ENCODE assay signal across 35 cellular contexts in the genomic region with DNA sequence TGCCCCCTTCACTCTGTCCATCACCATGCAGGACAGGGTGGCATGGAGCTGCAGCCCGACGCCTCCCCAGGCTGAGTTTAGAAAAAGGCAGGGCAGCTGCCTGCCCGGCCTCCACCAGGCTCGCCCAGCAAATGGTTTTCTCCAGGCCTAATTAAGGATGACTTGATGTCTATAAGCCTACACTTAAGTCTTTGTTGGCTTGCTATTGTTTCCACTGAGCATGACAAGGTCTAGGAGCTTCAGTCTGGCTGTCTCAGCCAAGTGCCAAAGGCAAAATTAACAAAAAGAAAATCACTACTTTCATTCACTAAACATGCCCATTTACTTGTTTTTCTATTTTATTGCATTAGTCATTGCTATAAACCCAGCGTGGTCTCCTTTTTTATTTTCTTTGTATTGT.
DNase-seq lines count a peak whose midpoint lies in the region; ATAC-seq and TF ChIP-seq lines count a peak whose summit lies in the region.
"Had no signal": no experiment of that assay in that cellular context is flagged by ENCODE, and none has a peak within 500 bp of the region (broad histone marks: within the 10 kb centered on the region; RNA-seq: fewer than 3 reads in every experiment).

No MANE protein-coding gene starts in this region.

- CTCF ChIA-PET in mammary epithelial cell (lab: Charles Lee; ENCODE audit: low non-redundant PET): no interaction called here
- CTCF ChIA-PET in MCF 10A (lab: Yijun Ruan, JAX): interaction anchor here (0.7 to 1.0 kb wide), 2 partner anchors 12 to 871 kb away, joined by 3 read pairs; no protein-coding TSS in a partner anchor
- CTCF ChIA-PET in PC-3 (lab: Charles Lee): interaction anchor here (0.6 kb wide), 1 partner anchor 238 kb away, joined by 3 read pairs; no protein-coding TSS in a partner anchor

- WGBS in mammary epithelial cell (ENCODE audit: low coverage, missing lambda C conversion rate): 55% methylated on average over 4 of the region's 5 CpGs

- no peaks in the 10 kb centered on the region for H3K27me3 Mint-ChIP-seq in MCF 10A (ENCODE audit: insufficient read depth, unreplicated experiment)
- H3K27me3 Mint-ChIP-seq: CD4-positive, CD25-positive, alpha-beta regulatory T cell had no signal

- no peaks in the 10 kb centered on the region for H3K36me3 Mint-ChIP-seq in MCF 10A (ENCODE audit: insufficient read depth, unreplicated experiment)
- H3K36me3 Mint-ChIP-seq: CD14-positive monocyte; CD4-positive, alpha-beta memory T cell; CD4-positive, CD25-positive, alpha-beta regulatory T cell; CD8-positive, alpha-beta memory T cell; CD8-positive, alpha-beta T cell had no signal

- no peak overlapping the region for H3K27ac ChIP-seq in mammary epithelial cell (ENCODE audit: insufficient read depth, low read depth, low read length)
- peak overlapping the region; percentile 50 for H3K27ac ChIP-seq in PC-3 (ENCODE audit: low read length)
- H3K27ac ChIP-seq in foreskin keratinocyte: no peak overlapping the region
- H3K27ac ChIP-seq: 22Rv1; A549; BLaER1; BLaER1 treated with 17β-estradiol and CSF1 and Interleukin-3, amounts not matched to agents 10 nM and 100 nM; C4-2B had no signal

- dilution Hi-C loops in mammary epithelial cell (cut with HindIII; ENCODE audit: low sequenced_read_pairs): no loop called here

- no peaks in the 10 kb centered on the region for H4K20me1 ChIP-seq in mammary epithelial cell (ENCODE audit: insufficient read depth, low read length)
- no peaks in the 10 kb centered on the region for H4K20me1 ChIP-seq in PC-3 (ENCODE audit: low read length)
- H4K20me1 ChIP-seq: BLaER1; BLaER1 treated with 17β-estradiol and CSF1 and Interleukin-3, amounts not matched to agents 10 nM and 100 nM had no signal

- DNase-seq in mammary epithelial cell: peak; percentile 28
- DNase-seq in MCF 10A (ENCODE audit: unreplicated experiment): no peak
- DNase-seq in NCI-H69 (lab: John Stamatoyannopoulos, UW): peak; percentile 84
- peak; percentile 66 for DNase-seq in PC-3
- peak in 1 of 2 donors; percentile 12 for DNase-seq in foreskin keratinocyte
- no peak for DNase-seq in SW 1271 (lab: John Stamatoyannopoulos, UW)
- no peak for DNase-seq in NCI-H2029 treated with DMSO at 0.1 percent for 48 hours (lab: John Stamatoyannopoulos, UW)
- no peak for DNase-seq in omental fat pad (ENCODE audit: low spot score)
- DNase-seq: 8988T; ACHN; AML-193; BE2C; C1 segment of cervical spinal cord; Caco-2; Calu3; CD4-positive, alpha-beta memory T cell; CD4-positive, alpha-beta T cell; CD4-positive, CD25-positive, alpha-beta regulatory T cell; CD8-positive, alpha-beta memory T cell; CD8-positive, alpha-beta T cell; COR-L47; DMS 273 treated with DMSO at 0.1 percent for 48 hours; DMS153; DMS53; DMS79; DMS79 treated with DMSO at 0.1 percent for 48 hours; DND-41; EL had no signal

- H3F3A ChIP-seq in PC-3 (ENCODE audit: low read length, unreplicated experiment): no peaks in the 10 kb centered on the region

- H2AFZ ChIP-seq in mammary epithelial cell (ENCODE audit: low read depth, low read length) (peak overlapping the region; percentile 13), PC-3 (ENCODE audit: low read length) (no peak overlapping the region)

- TF ChIP-seq CTCF in mammary epithelial cell (conservative IDR thresholded peaks at IDR 0.05 in 1 of 2, IDR thresholded peaks at IDR 0.05 in 1 of 2; ENCODE audit: extremely low read depth in 1 of 2, insufficient read depth in 1 of 2, low read depth in 1 of 2, low read length in 2 of 2) (no peak), MCF 10A (IDR thresholded peaks at IDR 0.05; ENCODE audit: unreplicated experiment) (no peak), PC-3 (conservative IDR thresholded peaks at IDR 0.05; ENCODE audit: low read depth, low read length) (no peak), foreskin keratinocyte (conservative IDR thresholded peaks at IDR 0.05) (no peak), omental fat pad (IDR thresholded peaks at IDR 0.05) (no peak)

- H3K9me3 ChIP-seq in mammary epithelial cell (replicated peaks; ENCODE audit: insufficient read depth, low read length) (no peaks in the 10 kb centered on the region), PC-3 (ENCODE audit: low read length) (no peaks in the 10 kb centered on the region)
- H3K9me3 ChIP-seq: A549; BE2C; BLaER1; BLaER1 treated with 17β-estradiol and CSF1 and Interleukin-3, amounts not matched to agents 10 nM and 100 nM; Caco-2 had no signal

- H3K4me3 Mint-ChIP-seq in MCF 10A (ENCODE audit: unreplicated experiment): no peak overlapping the region
- H3K4me3 Mint-ChIP-seq: B cell; CD14-positive monocyte; CD4-positive, alpha-beta memory T cell; CD4-positive, alpha-beta T cell; CD4-positive, CD25-positive, alpha-beta regulatory T cell; CD8-positive, alpha-beta memory T cell; CD8-positive, alpha-beta T cell had no signal

- BruUV-seq in mammary epithelial cell (replicated peaks; lab: Mats Ljungman, UMichigan) (no TSS peak), MCF 10A (replicated peaks; lab: Mats Ljungman, UMichigan) (no TSS peak), PC-3 (replicated peaks; lab: Mats Ljungman, UMichigan) (no TSS peak)

- H3K9ac ChIP-seq in mammary epithelial cell (ENCODE audit: insufficient read depth, low read length) (no peak overlapping the region), PC-3 (ENCODE audit: low read length) (no peak overlapping the region; the same call in 1 of the 2 replicates)
- H3K9ac ChIP-seq: BLaER1; BLaER1 treated with 17β-estradiol and CSF1 and Interleukin-3, amounts not matched to agents 10 nM and 100 nM had no signal

- in situ Hi-C loops in mammary epithelial cell (cut with MboI; ENCODE audit: low sequenced_read_pairs in 2 of 2): no loop called here

- H3K9me3 Mint-ChIP-seq in MCF 10A (ENCODE audit: unreplicated experiment): no peaks in the 10 kb centered on the region
- H3K9me3 Mint-ChIP-seq: CD14-positive monocyte; CD4-positive, alpha-beta memory T cell; CD4-positive, alpha-beta T cell; CD4-positive, CD25-positive, alpha-beta regulatory T cell; CD8-positive, alpha-beta T cell had no signal

- no peak overlapping the region for H3K4me3 ChIP-seq in mammary epithelial cell (replicated peaks in 1 of 3; ENCODE audit: insufficient read depth in 1 of 3, low read depth in 2 of 3, low read length in 3 of 3)
- H3K4me3 ChIP-seq in PC-3 (ENCODE audit: low read length): no peak overlapping the region
- H3K4me3 ChIP-seq: A549; BLaER1; BLaER1 treated with 17β-estradiol and CSF1 and Interleukin-3, amounts not matched to agents 10 nM and 100 nM had no signal

- H3K4me1 ChIP-seq in mammary epithelial cell (ENCODE audit: insufficient read depth, low read length): peaks cover 3% of the 10 kb centered on the region
- H3K4me1 ChIP-seq in PC-3 (ENCODE audit: insufficient read depth, low read length): peaks cover 14% of the 10 kb centered on the region
- peaks cover 6% of the 10 kb centered on the region for H3K4me1 ChIP-seq in foreskin keratinocyte
- H3K4me1 ChIP-seq: A549; BE2C; BLaER1; BLaER1 treated with 17β-estradiol and CSF1 and Interleukin-3, amounts not matched to agents 10 nM and 100 nM; Caco-2 had no signal

- peak; percentile 96 for ATAC-seq in PC-3
- peak; percentile 19 for ATAC-seq in foreskin keratinocyte
- no peak for ATAC-seq in omental fat pad (ENCODE audit: low FRiP score)
- ATAC-seq: A549; CD8-positive, alpha-beta T cell had no signal

- no peaks in the 10 kb centered on the region for H3K27me3 ChIP-seq in mammary epithelial cell (ENCODE audit: insufficient read depth, low read length)
- no peaks in the 10 kb centered on the region for H3K27me3 ChIP-seq in PC-3 (ENCODE audit: low read length)
- H3K27me3 ChIP-seq in foreskin keratinocyte: peaks cover 14% of the 10 kb centered on the region
- H3K27me3 ChIP-seq: BE2C; BLaER1; BLaER1 treated with 17β-estradiol and CSF1 and Interleukin-3, amounts not matched to agents 10 nM and 100 nM had no signal

- no peaks in the 10 kb centered on the region for H3K4me1 Mint-ChIP-seq in MCF 10A (ENCODE audit: insufficient read depth, unreplicated experiment)
- H3K4me1 Mint-ChIP-seq: B cell; CD14-positive monocyte; CD4-positive, alpha-beta memory T cell; CD4-positive, CD25-positive, alpha-beta regulatory T cell; CD8-positive, alpha-beta memory T cell had no signal

- H3K27ac Mint-ChIP-seq in MCF 10A (ENCODE audit: low read depth, unreplicated experiment): no peak overlapping the region
- H3K27ac Mint-ChIP-seq: B cell; CD4-positive, alpha-beta memory T cell; CD4-positive, alpha-beta T cell; CD4-positive, CD25-positive, alpha-beta regulatory T cell; CD8-positive, alpha-beta T cell had no signal

- H3K4me2 ChIP-seq in mammary epithelial cell (ENCODE audit: insufficient read depth, low read depth, low read length) (no peak overlapping the region), PC-3 (ENCODE audit: low read length) (0 out of 2 replicates have a peak overlapping the region, but pooled peaks have one; percentile 6)
- H3K4me2 ChIP-seq: A549; BLaER1; BLaER1 treated with 17β-estradiol and CSF1 and Interleukin-3, amounts not matched to agents 10 nM and 100 nM had no signal

- H3K9me2 ChIP-seq in PC-3 (replicated peaks; ENCODE audit: low read length): no peaks in the 10 kb centered on the region

- H3K36me3 ChIP-seq in mammary epithelial cell (ENCODE audit: insufficient read depth, low read length): no peaks in the 10 kb centered on the region
- no peaks in the 10 kb centered on the region for H3K36me3 ChIP-seq in PC-3 (ENCODE audit: low read depth, low read length)
- H3K36me3 ChIP-seq: BE2C; BLaER1; BLaER1 treated with 17β-estradiol and CSF1 and Interleukin-3, amounts not matched to agents 10 nM and 100 nM had no signal

- POLR2A ChIA-PET in MCF 10A (lab: Yijun Ruan, JAX): interaction anchor here (0.6 kb wide), 1 partner anchor 13 kb away, joined by 3 read pairs; no protein-coding TSS in a partner anchor
- POLR2A ChIA-PET in PC-3 (lab: Charles Lee; ENCODE audit: unreplicated experiment): interaction anchor here (0.6 kb wide), 1 partner anchor 274 kb away, joined by 5 read pairs; no protein-coding TSS in a partner anchor

- H3K79me2 ChIP-seq in mammary epithelial cell (ENCODE audit: insufficient read depth, low read length): no peaks in the 10 kb centered on the region
- H3K79me2 ChIP-seq in PC-3 (ENCODE audit: low read length): no peaks in the 10 kb centered on the region

- intact Hi-C loops in mammary epithelial cell (cut with micrococcal nuclease) (no loop called here), MCF 10A (cut with micrococcal nuclease) (no loop called here), PC-3 (cut with micrococcal nuclease) (loop anchor here (1.0 to 10.0 kb wide), 3 partner anchors 73 to 236 kb away; no protein-coding TSS in a partner anchor)

Comparison
In these comparisons a context has a peak if more than half of its experiments do, and no peak if none do; other contexts are left out.
1. DNase-seq: peak in mammary epithelial cell (single experiment), NCI-H69 (single experiment) and PC-3 (single experiment); none in MCF 10A (single experiment), SW 1271 (0 of 2), NCI-H2029 treated with DMSO at 0.1 percent for 48 hours (single experiment) and omental fat pad (single experiment).